ENCODE assay signal across 8 cellular contexts in the genomic region with DNA sequence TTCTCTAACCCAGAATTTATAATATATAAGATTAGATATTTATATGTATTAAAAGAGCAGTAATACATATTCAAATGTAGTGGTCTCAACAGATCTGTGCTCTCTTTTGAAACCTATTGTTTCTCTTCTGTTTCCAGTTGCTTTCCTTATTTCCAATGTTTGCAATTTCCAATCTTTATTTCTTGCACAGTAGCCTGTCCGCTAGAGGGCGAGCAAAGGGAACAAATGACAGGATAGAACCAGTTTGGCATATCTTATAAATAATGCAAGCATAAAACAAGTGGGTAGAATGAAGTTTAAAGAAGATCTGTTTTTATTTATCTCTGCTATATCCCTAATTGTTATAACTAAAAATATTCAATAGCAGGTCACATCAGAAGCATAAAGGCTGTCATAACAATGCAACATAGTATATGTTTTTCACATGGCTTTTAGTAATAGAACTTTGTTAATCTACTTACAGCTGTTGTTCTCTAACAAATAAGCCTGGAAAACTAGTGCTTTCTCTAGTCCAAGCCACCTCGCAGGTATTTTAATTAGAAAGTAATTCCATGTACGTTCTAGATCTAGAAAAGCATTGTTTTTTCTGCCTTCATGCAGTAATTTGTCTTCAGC. TPM values are rescaled to one million over a fixed set of nuclear protein-coding genes. Genes with fewer than 3 reads are reported as not detected.
DNase-seq lines count a peak whose midpoint lies in the region; ATAC-seq and TF ChIP-seq lines count a peak whose summit lies in the region.

No MANE protein-coding gene starts in this region.

- H3K27ac ChIP-seq in SJCRH30: no peak overlapping the region

- peaks cover 5% of the 10 kb centered on the region; the same call in 1 of the 2 replicates for H3F3A ChIP-seq in Loucy (ENCODE audit: low read depth)

- DNase-seq in DMS79 treated with DMSO at 0.1 percent for 48 hours (lab: John Stamatoyannopoulos, UW): peak; percentile 27
- peak; percentile 46 to 72 for DNase-seq in SJCRH30
- peak; percentile 62 for DNase-seq in amniotic epithelial cell (ENCODE audit: low read depth)
- peak; percentile 65 for DNase-seq in left ventricle myocardium superior
- DNase-seq in sciatic nerve (ENCODE audit: low spot score): peak; percentile 85

- H2AFZ ChIP-seq in Loucy (ENCODE audit: low read length): no peak overlapping the region

- no peaks in the 10 kb centered on the region for H4K20me1 ChIP-seq in Loucy (ENCODE audit: insufficient read depth, low read length, poor library complexity, severe bottlenecking)

- H3K4me3 ChIP-seq in Loucy (ENCODE audit: low read length, poor library complexity, severe bottlenecking) (no peak overlapping the region), SJCRH30 (no peak overlapping the region)

- no peaks in the 10 kb centered on the region for H3K4me1 ChIP-seq in Loucy (ENCODE audit: insufficient read depth, low read length, poor library complexity, severe bottlenecking)
- no peaks in the 10 kb centered on the region for H3K4me1 ChIP-seq in SJCRH30

- no peaks in the 10 kb centered on the region for H3K36me3 ChIP-seq in Loucy (ENCODE audit: insufficient read depth, low read length)
- no peaks in the 10 kb centered on the region for H3K36me3 ChIP-seq in SJCRH30

- H3K27me3 ChIP-seq in Loucy (ENCODE audit: insufficient read depth, low read length, poor library complexity, severe bottlenecking) (no peaks in the 10 kb centered on the region), SJCRH30 (no peaks in the 10 kb centered on the region)

- no peaks in the 10 kb centered on the region for H3K79me2 ChIP-seq in Loucy (ENCODE audit: insufficient read depth, low read length)

- peaks cover 6% of the 10 kb centered on the region; the same call in 1 of the 2 replicates for H3K9me3 ChIP-seq in Loucy (ENCODE audit: insufficient read depth, low read depth, low read length)
- no peaks in the 10 kb centered on the region for H3K9me3 ChIP-seq in SJCRH30 (replicated peaks)

- TF ChIP-seq CTCF in Loucy (conservative IDR thresholded peaks at IDR 0.05; ENCODE audit: low read length): peak; percentile 95

- H3K4me2 ChIP-seq in Loucy (ENCODE audit: low read depth, low read length, poor library complexity, severe bottlenecking): no peak overlapping the region

- ATAC-seq in left ventricle myocardium superior (peak; percentile 38), sciatic nerve (peak; percentile 62), HG02885 (IDR thresholded peaks at IDR 0.05; ENCODE audit: poor library complexity, unreplicated experiment) (no peak), GM21423 (IDR thresholded peaks at IDR 0.05; ENCODE audit: unreplicated experiment) (no peak)

- H3K9me2 ChIP-seq in Loucy (replicated peaks; ENCODE audit: low read depth, low read length): no peaks in the 10 kb centered on the region

- H3K9ac ChIP-seq in Loucy (ENCODE audit: low read depth, low read length, poor library complexity, severe bottlenecking): no peak overlapping the region

- intact Hi-C loops in left ventricle myocardium superior (cut with micrococcal nuclease) (no loop called here), sciatic nerve (cut with DNase I) (no loop called here)

RNA-seq across cellular contexts. Expression of gene TCAIM, which starts 15.1 kb away (rescaled TPM):
- 15.2 and 18.3 TPM in 2 replicates for total RNA-seq in SJCRH30 (2014; rRNA removed; shearing (Covaris generic))
- total RNA-seq in left ventricle myocardium superior (34.7 TPM), sciatic nerve (35.6 TPM)

Comparison
In these comparisons a context has a peak if more than half of its experiments do, and no peak if none do; other contexts are left out.
1. DNase-seq: peak in every context shown above with its lines; median percentile 85 in sciatic nerve; 65 in left ventricle myocardium superior; 62 in amniotic epithelial cell; 59 in SJCRH30; 27 in DMS79 treated with DMSO at 0.1 percent for 48 hours.
2. ATAC-seq: peak in left ventricle myocardium superior (single experiment) and sciatic nerve (single experiment); none in HG02885 (single experiment) and GM21423 (single experiment).